8 cellular contexts compared by ENCODE assay signal in genomic region chr6:169725270-169726048, GRCh38. TPM values are rescaled to one million over a fixed set of nuclear protein-coding genes. Genes with fewer than 3 reads are reported as not detected.
A peak's percentile ranks its signal among the peaks of the same experiment; 100 is the strongest.
DNase-seq lines count a peak whose midpoint lies in the region; ATAC-seq and TF ChIP-seq lines count a peak whose summit lies in the region.

No MANE protein-coding gene starts in this region.

- no peaks in the 10 kb centered on the region for H3K9me3 ChIP-seq in prostate gland

- H3K4me3 ChIP-seq in prostate gland = peak overlapping the region; percentile 63 to 80

- intact Hi-C loops in prostate gland (cut with DNase I) = no loop called here

- H3K4me1 ChIP-seq in prostate gland (replicated peaks) = peaks cover 9% of the 10 kb centered on the region

- no peaks in the 10 kb centered on the region for H3K36me3 ChIP-seq in prostate gland

- H3K27ac ChIP-seq in prostate gland = peak overlapping the region; percentile 87 to 92

- TF ChIP-seq POLR2A in prostate gland (IDR thresholded peaks at IDR 0.05) = peak; percentile 22

- no peaks in the 10 kb centered on the region for H3K27me3 ChIP-seq in prostate gland (replicated peaks; ENCODE audit: insufficient read depth)

- peak; percentile 29 for DNase-seq in GM04503 (ENCODE audit: low read depth)
- peak; percentile 58 for DNase-seq in NCI-H460 (ENCODE audit: extremely low read depth, low read depth)
- DNase-seq in amniotic epithelial cell (ENCODE audit: low read depth) = peak; percentile 99
- DNase-seq in hippocampal formation (lab: John Stamatoyannopoulos, UW) = peak; percentile 44 to 63
- peak; percentile 16 for DNase-seq in prostate gland (ENCODE audit: low spot score)
- DNase-seq in GM20000 (ENCODE audit: low spot score) = no peak

- 30% methylated on average over 21 of the region's 21 CpGs for WGBS in prostate gland

- ATAC-seq in GM19463 (IDR thresholded peaks at IDR 0.05; ENCODE audit: unreplicated experiment) (no peak), GM18861 (IDR thresholded peaks at IDR 0.05; ENCODE audit: unreplicated experiment) (no peak)

- TF ChIP-seq CTCF in prostate gland (IDR thresholded peaks at IDR 0.05) (no peak), GM20000 (IDR thresholded peaks at IDR 0.05; ENCODE audit: extremely low read depth, missing control alignments) (no peak)

RNA-seq across cellular contexts. Expression of gene PHF10, which starts 1.2 kb away (rescaled TPM):
- total RNA-seq in NCI-H460 (2014; rRNA removed; shearing (Covaris generic)) = 25.4 and 29.8 TPM in 2 replicates
- polyA plus RNA-seq in NCI-H460 (2014; cell fraction: nucleus; rRNA removed) = 37.3 and 39.6 TPM in 2 replicates
- total RNA-seq in prostate gland = 10 to 100 TPM; 45.9 to 50.4 TPM

RNA-seq across cellular contexts. Expression of gene C6orf120, which starts 23.5 kb away (rescaled TPM):
- total RNA-seq in NCI-H460 (2014; rRNA removed; shearing (Covaris generic)) = 28.6 and 28.8 TPM in 2 replicates
- polyA plus RNA-seq in NCI-H460 (2014; cell fraction: nucleus; rRNA removed) = 24.3 and 37.1 TPM in 2 replicates
- 10 to 100 TPM; 23.6 to 41.8 TPM for total RNA-seq in prostate gland

RNA-seq across cellular contexts. Expression of gene WDR27, which starts 23.6 kb away (rescaled TPM):
- total RNA-seq in NCI-H460 (2014; rRNA removed; shearing (Covaris generic)) = 16.9 and 24.0 TPM in 2 replicates
- 89.5 and 117 TPM in 2 replicates for polyA plus RNA-seq in NCI-H460 (2014; cell fraction: nucleus; rRNA removed)
- total RNA-seq in prostate gland = 10 to 100 TPM; 17.8 to 53.1 TPM

RNA-seq across cellular contexts. Expression of gene DYNLT2, which starts 25.9 kb away (rescaled TPM):
- total RNA-seq in NCI-H460 (2014; rRNA removed; shearing (Covaris generic)) = 1.2 and 1.3 TPM in 2 replicates
- polyA plus RNA-seq in NCI-H460 (2014; cell fraction: nucleus; rRNA removed) = 3.1 and 6.7 TPM in 2 replicates
- total RNA-seq in prostate gland = 1 to 10 TPM; 2.2 to 7.2 TPM

RNA-seq across cellular contexts. Expression of gene ERMARD, which starts 26.0 kb away (rescaled TPM):
- 14.7 and 16.8 TPM in 2 replicates for total RNA-seq in NCI-H460 (2014; rRNA removed; shearing (Covaris generic))
- 34.0 and 43.9 TPM in 2 replicates for polyA plus RNA-seq in NCI-H460 (2014; cell fraction: nucleus; rRNA removed)
- total RNA-seq in prostate gland = 10 to 100 TPM; 23.7 to 33.2 TPM
